Comparison of ENCODE assay signal across 1 cellular context in genomic region chr19:927044-927706, GRCh38.
TF ChIP-seq lines count a peak whose summit lies in the region.

No MANE protein-coding gene starts in this region.

TF ChIP-seq in HepG2, 621 proteins besides CTCF, POLR2A, EP300 and RAD21 (continued from another document and continues in another):
- TF ChIP-seq IRF9 (CRISPR knock-in tag; IDR thresholded peaks at IDR 0.05; ENCODE audit: borderline replicate concordance) (no peak), FUBP1 (CRISPR knock-in tag; IDR thresholded peaks at IDR 0.05; ENCODE audit: borderline replicate concordance) (no peak), MAFK (conservative IDR thresholded peaks at IDR 0.05 in 1 of 2, IDR thresholded peaks at IDR 0.05 in 1 of 2; ENCODE audit: low read length in 2 of 2) (peak; percentile 81 to 87), ZNF414 (CRISPR knock-in tag; IDR thresholded peaks at IDR 0.05) (no peak), FOXA3 (CRISPR knock-in tag; IDR thresholded peaks at IDR 0.05) (peak; percentile 36; the same call in 1 of the 2 replicates), CBX5 (CRISPR knock-in tag; IDR thresholded peaks at IDR 0.05; ENCODE audit: borderline replicate concordance) (no peak), IKZF5 (CRISPR knock-in tag; IDR thresholded peaks at IDR 0.05) (no peak), MAZ (IDR thresholded peaks at IDR 0.05; ENCODE audit: borderline replicate concordance, low read depth, low read length) (peak; percentile 21; the same call in 1 of the 2 replicates), MAZ (CRISPR knock-in tag; IDR thresholded peaks at IDR 0.05; ENCODE audit: low read depth) (peak; percentile 71), PCBP2 (optimal IDR thresholded peaks at IDR 0.05; ENCODE audit: low read depth, low read length, poor library complexity, severe bottlenecking) (no peak), ZNF547 (CRISPR knock-in tag; IDR thresholded peaks at IDR 0.05) (no peak), SKIL (CRISPR knock-in tag; IDR thresholded peaks at IDR 0.05; ENCODE audit: borderline replicate concordance) (peak; percentile 47; the same call in 1 of the 2 replicates), ZNF329 (CRISPR knock-in tag; IDR thresholded peaks at IDR 0.05; ENCODE audit: low read depth) (no peak), BCL6 (CRISPR knock-in tag; IDR thresholded peaks at IDR 0.05) (peak; percentile 25; the same call in 1 of the 2 replicates), ZFP91 (CRISPR knock-in tag; IDR thresholded peaks at IDR 0.05; ENCODE audit: borderline replicate concordance) (peak; percentile 29), HNF4G (IDR thresholded peaks at IDR 0.05; ENCODE audit: borderline replicate concordance, low read depth, low read length) (peak; percentile 32; the same call in 1 of the 2 replicates), HNF4G (CRISPR knock-in tag; IDR thresholded peaks at IDR 0.05; ENCODE audit: borderline replicate concordance, low read depth) (no peak), MAFF (IDR thresholded peaks at IDR 0.05; ENCODE audit: low read depth, low read length) (peak; percentile 83), HES4 (CRISPR knock-in tag; IDR thresholded peaks at IDR 0.05; ENCODE audit: borderline replicate concordance) (no peak; the same call in 1 of the 2 replicates), SKI (IDR thresholded peaks at IDR 0.05; ENCODE audit: partially characterized antibody) (no peak), NAIF1 (CRISPR knock-in tag; IDR thresholded peaks at IDR 0.05; ENCODE audit: borderline replicate concordance) (no peak), TAF15 (IDR thresholded peaks at IDR 0.05; ENCODE audit: low read depth, low read length, poor library complexity, severe bottlenecking) (no peak), NFRKB (IDR thresholded peaks at IDR 0.05) (no peak), TP53 (CRISPR knock-in tag; conservative IDR thresholded peaks at IDR 0.05) (no peak), ARID4A (CRISPR knock-in tag; IDR thresholded peaks at IDR 0.05; ENCODE audit: borderline replicate concordance) (peak; percentile 56; the same call in 1 of the 2 replicates), RXRA (CRISPR knock-in tag; IDR thresholded peaks at IDR 0.05) (0 out of 2 replicates have a peak, but pooled peaks have one; percentile 26), PATZ1 (CRISPR knock-in tag; IDR thresholded peaks at IDR 0.05) (peak; percentile 86), SATB2 (CRISPR knock-in tag; IDR thresholded peaks at IDR 0.05) (no peak), YEATS4 (CRISPR knock-in tag; IDR thresholded peaks at IDR 0.05; ENCODE audit: borderline replicate concordance) (0 out of 2 replicates have a peak, but pooled peaks have one; percentile 30), ZEB1 (IDR thresholded peaks at IDR 0.05; ENCODE audit: insufficient replicate concordance, low read depth) (peak; percentile 26), ZNF670 (CRISPR knock-in tag; IDR thresholded peaks at IDR 0.05; ENCODE audit: borderline replicate concordance) (no peak), ZNF761 (CRISPR knock-in tag; conservative IDR thresholded peaks at IDR 0.05) (no peak), MEIS2 (CRISPR knock-in tag; IDR thresholded peaks at IDR 0.05) (no peak), ASH2L (IDR thresholded peaks at IDR 0.05; ENCODE audit: insufficient read length, low read depth, low read length) (no peak), MTF1 (CRISPR knock-in tag; IDR thresholded peaks at IDR 0.05) (no peak), ZZZ3 (CRISPR knock-in tag; IDR thresholded peaks at IDR 0.05; ENCODE audit: borderline replicate concordance) (no peak), ZMYM2 (CRISPR knock-in tag; IDR thresholded peaks at IDR 0.05) (no peak), ZBTB8A (CRISPR knock-in tag; IDR thresholded peaks at IDR 0.05; ENCODE audit: borderline replicate concordance, low read depth) (no peak), MED1 (CRISPR knock-in tag; IDR thresholded peaks at IDR 0.05) (peak; percentile 50; the same call in 1 of the 2 replicates), ZNF546 (CRISPR knock-in tag; conservative IDR thresholded peaks at IDR 0.05) (no peak), ZNF709 (CRISPR knock-in tag; IDR thresholded peaks at IDR 0.05) (no peak), KLF13 (CRISPR knock-in tag; IDR thresholded peaks at IDR 0.05) (no peak), ZBTB21 (CRISPR knock-in tag; IDR thresholded peaks at IDR 0.05) (no peak), HNRNPL (IDR thresholded peaks at IDR 0.05; ENCODE audit: low read depth, low read length) (0 out of 2 replicates have a peak, but pooled peaks have one; percentile 24), NFIB (CRISPR knock-in tag; IDR thresholded peaks at IDR 0.05; ENCODE audit: borderline replicate concordance) (no peak), SP5 (CRISPR knock-in tag; IDR thresholded peaks at IDR 0.05; ENCODE audit: borderline replicate concordance, low read depth) (peak; percentile 45), ZSCAN5A (CRISPR knock-in tag; IDR thresholded peaks at IDR 0.05; ENCODE audit: borderline replicate concordance) (no peak), ARNTL (CRISPR knock-in tag; IDR thresholded peaks at IDR 0.05) (0 out of 2 replicates have a peak, but pooled peaks have one; percentile 20), ZNF878 (CRISPR knock-in tag; IDR thresholded peaks at IDR 0.05) (no peak)
